ENCODE assay signal across 24 cellular contexts in the genomic region with DNA sequence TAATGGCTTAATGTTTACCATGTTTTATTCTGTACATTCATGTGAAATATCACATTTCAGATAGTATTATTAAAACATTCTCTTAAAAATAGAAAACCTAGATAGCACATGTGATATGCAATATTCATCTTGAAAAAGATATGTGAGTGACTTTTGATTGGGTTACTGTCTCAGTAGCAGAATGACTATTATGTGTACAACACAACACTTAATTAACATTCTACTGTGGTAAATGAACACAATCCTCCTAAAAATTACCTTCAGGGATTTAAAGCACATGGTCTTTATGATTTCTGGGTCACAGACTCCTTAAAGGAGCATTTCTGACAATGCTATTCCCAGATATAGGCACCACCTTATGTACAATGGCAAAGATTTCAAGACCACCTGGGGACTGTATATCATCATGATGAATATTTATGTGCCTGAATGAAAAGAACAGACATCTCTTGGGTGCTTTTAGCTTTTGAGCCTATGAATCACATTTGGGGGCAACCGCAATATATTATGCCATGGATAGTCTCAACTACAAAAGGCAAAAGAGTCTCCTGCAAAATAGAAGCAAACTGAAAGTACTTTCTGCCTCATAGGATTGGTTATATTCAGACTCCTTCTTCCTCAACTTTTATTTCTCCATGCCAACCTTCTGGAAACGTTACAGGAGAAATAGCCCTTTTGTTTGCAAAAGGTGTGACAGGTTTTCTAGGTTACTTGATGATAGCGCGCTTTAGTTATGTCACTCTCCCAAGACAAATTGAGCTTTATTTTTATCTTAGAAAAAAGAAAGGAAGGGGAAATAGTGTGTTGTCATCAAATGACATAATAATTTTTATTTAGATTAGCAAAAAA.
"Had no signal": no experiment of that assay in that cellular context is flagged by ENCODE, and none has a peak within 500 bp of the region (broad histone marks: within the 10 kb centered on the region; RNA-seq: fewer than 3 reads in every experiment).

No MANE protein-coding gene starts in this region.

- FAIRE-seq: keratinocyte had no signal

- H3K4me1 Mint-ChIP-seq: activated CD4-positive, alpha-beta T cell treated with anti-CD3 and anti-CD28 coated beads, Interleukin-2, amount 10 ng/mL, durations not matched to agents 24 days and 14 days; stimulated activated naive CD8-positive, alpha-beta T cell treated with anti-CD3 and anti-CD28 coated beads, Interleukin-15, amount 100 ng/mL, for 72 hours; T-cell had no signal

- H3K4me3 ChIP-seq: psoas muscle, smooth muscle cell, suprapubic skin, vagina had no signal

- H3K9me3 ChIP-seq: psoas muscle, suprapubic skin, vagina had no signal

- DNase-seq: activated CD4-positive, alpha-beta T cell treated with anti-CD3 and anti-CD28 coated beads, Interleukin-2, amount 10 ng/mL, durations not matched to agents 24 days and 14 days; activated CD8-positive, alpha-beta memory T cell treated with anti-CD3 and anti-CD28 coated beads, Interleukin-2, amount 50 U/mL, for 48 hours; activated effector memory CD4-positive, alpha-beta T cell treated with anti-CD3 and anti-CD28 coated beads, Interleukin-2, amount 50 U/mL, for 16 hours; activated naive CD4-positive, alpha-beta T cell treated with anti-CD3 and anti-CD28 coated beads, Interleukin-2, amount 50 U/mL, for 16 hours; activated T-cell treated with anti-CD3 and anti-CD28 coated beads, Interleukin-2, amount 50 U/mL, for 48 hours; aorta; foreskin keratinocyte; glutamatergic neuron; hypothalamus; psoas muscle; right cardiac atrium; stimulated activated CD4-positive, alpha-beta T cell treated with anti-CD3 and anti-CD28 coated beads, Interleukin-4, amount 100 ng/mL, for 1 hour; stimulated activated naive CD8-positive, alpha-beta T cell treated with anti-CD3 and anti-CD28 coated beads, Interleukin-15, amount 100 ng/mL, for 72 hours; T-cell; T-helper 9 cell; trophoblast cell had no signal

- H3K27ac ChIP-seq: epithelial cell of prostate, foreskin keratinocyte, psoas muscle, suprapubic skin, vagina had no signal

- H3K36me3 ChIP-seq: suprapubic skin, vagina had no signal

- H3K27me3 ChIP-seq: foreskin keratinocyte, suprapubic skin, vagina had no signal

- H3K36me3 Mint-ChIP-seq: mesothelial cell of epicardium, T-cell had no signal

- ATAC-seq: foreskin keratinocyte; left lobe of liver; psoas muscle; right cardiac atrium; stimulated activated naive CD8-positive, alpha-beta T cell treated with anti-CD3 and anti-CD28 coated beads, Interleukin-15, amount 100 ng/mL, for 72 hours; T-cell had no signal

- H3K4me3 Mint-ChIP-seq: activated CD4-positive, alpha-beta T cell treated with anti-CD3 and anti-CD28 coated beads, Interleukin-2, amount 10 ng/mL, durations not matched to agents 24 days and 14 days; mesothelial cell of epicardium; neural crest cell; stimulated activated naive CD8-positive, alpha-beta T cell treated with anti-CD3 and anti-CD28 coated beads, Interleukin-15, amount 100 ng/mL, for 72 hours; T-cell had no signal

- H3K9me3 Mint-ChIP-seq: activated CD4-positive, alpha-beta T cell treated with anti-CD3 and anti-CD28 coated beads, Interleukin-2, amount 10 ng/mL, durations not matched to agents 24 days and 14 days; mesothelial cell of epicardium; neural crest cell; stimulated activated naive CD8-positive, alpha-beta T cell treated with anti-CD3 and anti-CD28 coated beads, Interleukin-15, amount 100 ng/mL, for 72 hours had no signal

- H3K27me3 Mint-ChIP-seq: activated CD4-positive, alpha-beta T cell treated with anti-CD3 and anti-CD28 coated beads, Interleukin-2, amount 10 ng/mL, durations not matched to agents 24 days and 14 days; stimulated activated naive CD8-positive, alpha-beta T cell treated with anti-CD3 and anti-CD28 coated beads, Interleukin-15, amount 100 ng/mL, for 72 hours; T-cell had no signal

- H3K27ac Mint-ChIP-seq: activated CD4-positive, alpha-beta T cell treated with anti-CD3 and anti-CD28 coated beads, Interleukin-2, amount 10 ng/mL, durations not matched to agents 24 days and 14 days; mesothelial cell of epicardium; stimulated activated naive CD8-positive, alpha-beta T cell treated with anti-CD3 and anti-CD28 coated beads, Interleukin-15, amount 100 ng/mL, for 72 hours; T-cell had no signal

- H3K4me1 ChIP-seq: psoas muscle, suprapubic skin, vagina had no signal
